In the genomic region with DNA sequence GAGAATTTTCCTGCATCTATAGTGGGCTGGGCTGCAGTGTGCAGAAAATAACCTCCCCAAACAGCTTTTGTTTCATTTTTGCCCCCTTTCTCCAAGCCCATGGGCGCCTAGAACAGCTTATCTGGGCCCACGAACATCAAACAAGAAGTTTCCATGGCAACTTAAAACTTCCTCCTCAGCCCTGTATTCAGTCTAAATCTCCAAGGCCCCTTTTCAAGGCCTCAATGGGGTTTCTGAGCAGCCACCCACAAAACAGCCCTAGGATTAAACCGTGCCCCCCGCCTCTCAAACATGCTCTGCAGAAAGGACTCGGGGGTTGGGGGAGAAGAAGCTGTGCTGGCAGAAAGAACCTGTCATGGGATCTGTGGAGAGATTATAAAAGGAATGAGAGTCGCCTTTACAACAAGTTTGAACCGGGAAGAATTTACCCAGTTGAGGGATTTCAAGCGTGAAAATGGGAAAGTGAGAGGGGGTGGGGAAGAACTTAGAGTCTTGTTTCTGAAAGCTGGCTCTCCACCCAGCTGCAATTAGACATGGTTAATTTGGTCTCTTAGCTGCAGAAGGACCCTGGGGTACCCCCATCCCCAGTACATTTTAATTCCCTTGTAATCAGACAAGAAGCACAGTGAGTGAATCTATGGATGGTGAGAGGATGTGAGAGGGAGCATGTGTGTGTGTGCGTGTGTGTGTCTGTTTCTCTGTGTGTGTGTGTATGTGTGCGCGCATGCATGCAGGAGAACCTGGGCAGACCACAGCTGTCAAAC, we compare ENCODE assay signal across 1 cellular context.
TF ChIP-seq lines count a peak whose summit lies in the region.

No MANE protein-coding gene starts in this region.

TF ChIP-seq in K562, 482 proteins besides CTCF, POLR2A, EP300 and RAD21 (continued from another document):
- TF ChIP-seq CREB3L1 (IDR thresholded peaks at IDR 0.05; ENCODE audit: borderline replicate concordance, low read depth): no peak
